8 cellular contexts compared by ENCODE assay signal in the genomic region with DNA sequence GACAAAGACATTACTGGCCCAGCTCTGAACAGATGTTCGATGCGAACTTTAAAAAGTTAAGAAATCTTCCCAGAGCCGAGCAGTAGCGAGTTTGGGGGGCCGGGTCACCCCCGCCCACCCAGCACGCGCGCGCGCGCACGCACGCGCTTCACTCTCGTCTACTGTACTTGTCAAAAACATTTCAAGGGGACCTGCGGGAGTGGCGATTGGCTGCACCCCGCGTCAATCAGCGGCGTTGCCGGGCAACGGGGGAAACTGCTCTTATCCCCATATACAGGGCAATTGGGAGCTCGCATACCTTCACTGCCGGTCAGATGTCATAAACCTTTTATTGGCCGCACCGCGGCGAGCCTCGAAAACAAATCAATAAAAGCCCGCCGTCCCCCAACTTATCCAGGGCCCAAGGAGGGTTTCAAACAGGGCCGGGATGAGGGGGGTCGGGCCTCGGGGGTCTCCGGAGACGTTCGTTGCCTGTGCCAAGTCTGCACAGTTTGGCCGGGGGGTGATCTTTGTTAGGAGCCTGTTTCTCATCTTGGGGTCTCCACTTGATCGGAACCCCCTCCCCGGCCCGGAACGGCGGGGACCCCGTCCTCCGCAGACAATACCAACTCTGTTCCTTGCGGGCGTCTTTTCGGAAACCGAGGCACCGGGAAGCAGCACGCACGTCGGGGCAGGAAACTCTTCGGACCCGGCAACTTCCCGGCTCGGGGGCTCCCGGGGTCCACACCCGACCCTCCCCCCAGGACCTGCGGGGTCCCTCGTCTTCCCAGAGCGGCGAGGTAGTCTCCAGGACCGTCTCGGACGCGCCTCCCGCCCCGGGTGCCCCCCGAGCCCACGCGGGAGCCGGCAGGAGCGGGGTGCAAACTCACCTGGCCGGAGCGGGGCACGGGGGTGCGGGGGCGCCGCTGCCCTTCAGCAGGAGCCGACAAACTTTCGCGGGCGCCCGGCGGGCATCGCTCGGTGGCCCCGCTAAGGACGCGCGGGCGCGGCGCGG. TPM values are rescaled to one million over a fixed set of nuclear protein-coding genes. Genes with fewer than 3 reads are reported as not detected.
DNase-seq lines count a peak whose midpoint lies in the region; ATAC-seq, FAIRE-seq and TF ChIP-seq lines count a peak whose summit lies in the region.

No MANE protein-coding gene starts in this region.

- no peak for FAIRE-seq in kidney (lab: Jason Lieb, UNC)

- H3K9ac ChIP-seq in kidney (ENCODE audit: low read length in 2 of 2): peak overlapping the region; percentile 67 to 92

- H3K27ac ChIP-seq in kidney (ENCODE audit: low read depth in 2 of 2, low read length in 2 of 2): peak overlapping the region; percentile 73 to 87

- no peak for TF ChIP-seq CTCF in kidney (IDR thresholded peaks at IDR 0.05; ENCODE audit: borderline replicate concordance, extremely low read depth, insufficient read depth)

- ATAC-seq in GM19025 (IDR thresholded peaks at IDR 0.05; ENCODE audit: low read depth, unreplicated experiment): peak; percentile 68
- peak; percentile 77 for ATAC-seq in HG03280 (IDR thresholded peaks at IDR 0.05; ENCODE audit: unreplicated experiment)

- H3K36me3 ChIP-seq in kidney (ENCODE audit: control insufficient read depth in 1 of 2, insufficient read depth in 2 of 2, low read length in 2 of 2): peaks cover 2 to 6% of the 10 kb centered on the region in 2 donors

- intact Hi-C loops in kidney (cut with DNase I): no loop called here

- peaks cover 10 to 13% of the 10 kb centered on the region in 2 donors for H3K4me1 ChIP-seq in kidney (ENCODE audit: control insufficient read depth in 1 of 2, insufficient read depth in 1 of 2, low read depth in 1 of 2, low read length in 2 of 2)

- peak; percentile 98 for DNase-seq in AG08396 (ENCODE audit: low spot score)
- DNase-seq in NCI-H446 (lab: John Stamatoyannopoulos, UW): peak; percentile 93 to 98
- DNase-seq in activated CD4-positive, alpha-beta T cell treated with anti-CD3 and anti-CD28 coated beads for 1 hour: peak; percentile 98
- peak; percentile 97 for DNase-seq in cerebellum (ENCODE audit: low spot score)
- DNase-seq in kidney: peak; percentile 99
- DNase-seq in stimulated activated CD4-positive, alpha-beta T cell treated with anti-CD3 and anti-CD28 coated beads, Interleukin-15, amount 100 ng/mL, for 1 hour (ENCODE audit: low read depth in 1 of 2, low spot score in 1 of 2): peak; percentile 98 to 100

- peak overlapping the region; percentile 56 to 89 for H3K4me3 ChIP-seq in kidney (ENCODE audit: low read length in 2 of 2)

- H3K9me3 ChIP-seq in kidney (ENCODE audit: control insufficient read depth in 1 of 2, low read length in 2 of 2): no peaks in the 10 kb centered on the region

RNA-seq across cellular contexts. Expression of a gene that starts 0.7 kb away (rescaled TPM):
- total RNA-seq in cerebellum (57.6 TPM), kidney (50.1 TPM)
- polyA plus RNA-seq in kidney (ENCODE audit: insufficient read depth, low read depth, low replicate concordance): 6.4 TPM

Comparison
In these comparisons a context has a peak if more than half of its experiments do, and no peak if none do; other contexts are left out.
1. Peak in every context shown above with its lines: DNase-seq, ATAC-seq, H3K4me3 ChIP-seq and H3K27ac ChIP-seq.